ENCODE assay signal across 1 cellular context in genomic region chr5:55176176-55176818, GRCh38.
TF ChIP-seq lines count a peak whose summit lies in the region.

No MANE protein-coding gene starts in this region.

TF ChIP-seq in HepG2, 621 proteins besides CTCF, POLR2A, EP300 and RAD21 (continued from another document):
- TF ChIP-seq ARNT2 (CRISPR knock-in tag; IDR thresholded peaks at IDR 0.05; ENCODE audit: low read depth), result peak; percentile 64; the same call in 1 of the 2 replicates
- TF ChIP-seq, protein P1, sequence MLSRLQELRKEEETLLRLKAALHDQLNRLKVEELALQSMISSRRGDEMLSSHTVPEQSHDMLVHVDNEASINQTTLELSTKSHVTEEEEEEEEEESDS (CRISPR knock-in tag; IDR thresholded peaks at IDR 0.05; ENCODE audit: borderline replicate concordance), result no peak
- TF ChIP-seq, protein P2, sequence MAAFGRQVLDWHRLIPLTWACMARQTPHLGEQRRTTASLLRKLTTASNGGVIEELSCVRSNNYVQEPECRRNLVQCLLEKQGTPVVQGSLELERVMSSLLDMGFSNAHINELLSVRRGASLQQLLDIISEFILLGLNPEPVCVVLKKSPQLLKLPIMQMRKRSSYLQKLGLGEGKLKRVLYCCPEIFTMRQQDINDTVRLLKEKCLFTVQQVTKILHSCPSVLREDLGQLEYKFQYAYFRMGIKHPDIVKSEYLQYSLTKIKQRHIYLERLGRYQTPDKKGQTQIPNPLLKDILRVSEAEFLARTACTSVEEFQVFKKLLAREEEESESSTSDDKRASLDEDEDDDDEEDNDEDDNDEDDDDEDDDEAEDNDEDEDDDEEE (CRISPR knock-in tag; IDR thresholded peaks at IDR 0.05), result no peak
- no peak for TF ChIP-seq KMT2B (CRISPR knock-in tag; IDR thresholded peaks at IDR 0.05)
- no peak for TF ChIP-seq BATF2 (CRISPR knock-in tag; IDR thresholded peaks at IDR 0.05)
- no peak for TF ChIP-seq SIX1 (CRISPR knock-in tag; IDR thresholded peaks at IDR 0.05; ENCODE audit: borderline replicate concordance)
- no peak for TF ChIP-seq HCFC1 (IDR thresholded peaks at IDR 0.05; ENCODE audit: low read depth, low read length)
- peak; percentile 45; the same call in 1 of the 2 replicates for TF ChIP-seq ZNF563 (CRISPR knock-in tag; IDR thresholded peaks at IDR 0.05)
- no peak for TF ChIP-seq ZNF709 (CRISPR knock-in tag; IDR thresholded peaks at IDR 0.05)
- 0 out of 2 replicates have a peak, but pooled peaks have one; percentile 20 for TF ChIP-seq ZBTB7B (CRISPR knock-in tag; IDR thresholded peaks at IDR 0.05)
- TF ChIP-seq, protein P3, sequence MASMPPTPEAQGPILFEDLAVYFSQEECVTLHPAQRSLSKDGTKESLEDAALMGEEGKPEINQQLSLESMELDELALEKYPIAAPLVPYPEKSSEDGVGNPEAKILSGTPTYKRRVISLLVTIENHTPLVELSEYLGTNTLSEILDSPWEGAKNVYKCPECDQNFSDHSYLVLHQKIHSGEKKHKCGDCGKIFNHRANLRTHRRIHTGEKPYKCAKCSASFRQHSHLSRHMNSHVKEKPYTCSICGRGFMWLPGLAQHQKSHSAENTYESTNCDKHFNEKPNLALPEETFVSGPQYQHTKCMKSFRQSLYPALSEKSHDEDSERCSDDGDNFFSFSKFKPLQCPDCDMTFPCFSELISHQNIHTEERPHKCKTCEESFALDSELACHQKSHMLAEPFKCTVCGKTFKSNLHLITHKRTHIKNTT (CRISPR knock-in tag; IDR thresholded peaks at IDR 0.05), result no peak
- TF ChIP-seq MYC (CRISPR knock-in tag; IDR thresholded peaks at IDR 0.05; ENCODE audit: borderline replicate concordance), result peak; percentile 23; the same call in 1 of the 2 replicates
